9 cellular contexts compared by ENCODE assay signal in genomic region chr1:78649628-78650027, GRCh38. TPM values are rescaled to one million over a fixed set of nuclear protein-coding genes. Genes with fewer than 3 reads are reported as not detected.
DNase-seq lines count a peak whose midpoint lies in the region; ATAC-seq and TF ChIP-seq lines count a peak whose summit lies in the region.
"Had no signal": no experiment of that assay in that cellular context is flagged by ENCODE, and none has a peak within 500 bp of the region (broad histone marks: within the 10 kb centered on the region; RNA-seq: fewer than 3 reads in every experiment).

TSS of gene IFI44 (plus strand) at chr1:78649831. CDS start at chr1:78650196, 365 bp downstream.

- ATAC-seq in HG03066 (IDR thresholded peaks at IDR 0.05; ENCODE audit: low read depth, unreplicated experiment) (peak; percentile 82), Right ventricle myocardium inferior (peak; percentile 77), gastrocnemius medialis (peak; percentile 86 to 88)
- ATAC-seq: A549 had no signal

- in situ Hi-C loops in gastrocnemius medialis (cut with MboI; ENCODE audit: low sequenced_read_pairs in 4 of 4): loop anchor here in 1 of 4 donors (25.0 kb wide), 1 partner anchor 512 kb away; no protein-coding TSS in a partner anchor

- peak; percentile 24 to 60 for TF ChIP-seq POLR2A in gastrocnemius medialis (IDR thresholded peaks at IDR 0.05)

- H3K4me3 ChIP-seq in gastrocnemius medialis: peak within 1 kb of the TSS; percentile 41 to 50 (median 46)
- no peak within 1 kb of the TSS for H3K4me3 ChIP-seq in WERI-Rb-1 (ENCODE audit: low read depth, low read length)
- H3K4me3 ChIP-seq: A549 had no signal

- no peaks in the 10 kb centered on the region for H3K27me3 Mint-ChIP-seq in activated naive CD4-positive, alpha-beta T cell treated with anti-CD3 and anti-CD28 coated beads, Interleukin-2, amount 10 ng/mL, durations not matched to agents 7 days and 5 days

- no peaks in the 10 kb centered on the region for H3K27me3 ChIP-seq in gastrocnemius medialis
- H3K27me3 ChIP-seq in WERI-Rb-1 (ENCODE audit: insufficient read depth, low read depth, severe bottlenecking): no peaks in the 10 kb centered on the region

- H3K27ac Mint-ChIP-seq in activated naive CD4-positive, alpha-beta T cell treated with anti-CD3 and anti-CD28 coated beads, Interleukin-2, amount 10 ng/mL, durations not matched to agents 7 days and 5 days: peak within 1 kb of the TSS; percentile 80

- H3K9me3 Mint-ChIP-seq in activated naive CD4-positive, alpha-beta T cell treated with anti-CD3 and anti-CD28 coated beads, Interleukin-2, amount 10 ng/mL, durations not matched to agents 7 days and 5 days: peaks cover 32% of the 10 kb centered on the region

- H3K9me3 ChIP-seq in gastrocnemius medialis (no peaks in the 10 kb centered on the region), WERI-Rb-1 (ENCODE audit: severe bottlenecking) (peaks cover 6% of the 10 kb centered on the region)
- H3K9me3 ChIP-seq: A549 had no signal

- DNase-seq in NCI-H2107 treated with DMSO at 0.1 percent for 48 hours (lab: John Stamatoyannopoulos, UW; ENCODE audit: unreplicated experiment) (peak; percentile 10), NCI-H2107 (lab: John Stamatoyannopoulos, UW) (no peak), RPMI7951 (ENCODE audit: low read depth) (peak; percentile 91), Right ventricle myocardium inferior (ENCODE audit: missing footprints) (peak; percentile 68), gastrocnemius medialis (peak; percentile 51 to 69), WERI-Rb-1 (no peak)
- DNase-seq in activated naive CD4-positive, alpha-beta T cell treated with anti-CD3 and anti-CD28 coated beads, Interleukin-2, amount 10 ng/mL, durations not matched to agents 7 days and 5 days: peak; percentile 78

- CTCF ChIA-PET in activated naive CD4-positive, alpha-beta T cell treated with anti-CD3 and anti-CD28 coated beads, Interleukin-2, amount 10 ng/mL, durations not matched to agents 7 days and 5 days (lab: Charles Lee): interaction anchor here (0.8 to 1.0 kb wide), 2 partner anchors 29 to 32 kb away, joined by 3 to 4 read pairs; partner anchors contain the start of gene IFI44L

- H3K27ac ChIP-seq in gastrocnemius medialis (peak within 1 kb of the TSS; percentile 56 to 67 (median 58)), WERI-Rb-1 (no peak within 1 kb of the TSS)
- H3K27ac ChIP-seq: A549 had no signal

- H3K36me3 Mint-ChIP-seq in activated naive CD4-positive, alpha-beta T cell treated with anti-CD3 and anti-CD28 coated beads, Interleukin-2, amount 10 ng/mL, durations not matched to agents 7 days and 5 days: peaks cover 52% of the 10 kb centered on the region

- peaks cover 69% of the 10 kb centered on the region for H3K4me1 Mint-ChIP-seq in activated naive CD4-positive, alpha-beta T cell treated with anti-CD3 and anti-CD28 coated beads, Interleukin-2, amount 10 ng/mL, durations not matched to agents 7 days and 5 days

- no peak for TF ChIP-seq CTCF in gastrocnemius medialis (IDR thresholded peaks at IDR 0.05 in 4 of 5, conservative IDR thresholded peaks at IDR 0.05 in 1 of 5)
- TF ChIP-seq CTCF in WERI-Rb-1 (IDR thresholded peaks at IDR 0.05; ENCODE audit: low read depth, low read length): no peak

- no peaks in the 10 kb centered on the region for H3K36me3 ChIP-seq in gastrocnemius medialis
- no peaks in the 10 kb centered on the region for H3K36me3 ChIP-seq in WERI-Rb-1

- peaks cover 0 to 3% of the 10 kb centered on the region in 2 donors for H3K4me1 ChIP-seq in gastrocnemius medialis
- H3K4me1 ChIP-seq: A549 had no signal

- intact Hi-C loops in Right ventricle myocardium inferior (cut with DNase I): loop anchor here (2.0 kb wide), 1 partner anchor 29 kb away; the partner anchor contains the start of gene IFI44L
- intact Hi-C loops in gastrocnemius medialis (cut with DNase I; ENCODE audit: low total_unique reads): loop anchor here (2.0 kb wide), 1 partner anchor 29 kb away; the partner anchor contains the start of gene IFI44L

- peak within 1 kb of the TSS; percentile 76 for H3K4me3 Mint-ChIP-seq in activated naive CD4-positive, alpha-beta T cell treated with anti-CD3 and anti-CD28 coated beads, Interleukin-2, amount 10 ng/mL, durations not matched to agents 7 days and 5 days

RNA-seq across cellular contexts. Expression of gene IFI44, which starts in this region (rescaled TPM):
- 97.0 and 107 TPM in 2 replicates for total RNA-seq in RPMI7951 (2014; rRNA removed; shearing (Covaris generic))
- total RNA-seq in Right ventricle myocardium inferior: 10.4 TPM
- 1 to 10 TPM; 2.6 to 3.1 (median 2.8) TPM for total RNA-seq in gastrocnemius medialis

Comparison
In these comparisons a context has a peak if more than half of its experiments do, and no peak if none do; other contexts are left out.
1. DNase-seq: peak in NCI-H2107 treated with DMSO at 0.1 percent for 48 hours (single experiment), RPMI7951 (single experiment), activated naive CD4-positive, alpha-beta T cell treated with anti-CD3 and anti-CD28 coated beads, Interleukin-2, amount 10 ng/mL, durations not matched to agents 7 days and 5 days (single experiment), Right ventricle myocardium inferior (single experiment) and gastrocnemius medialis (2 of 2); none in NCI-H2107 (single experiment) and WERI-Rb-1 (single experiment).
2. Peak in every context shown above with its lines, with median percentiles within 50 percentile points of each other: ATAC-seq.